ENCODE assay signal across 25 cellular contexts in genomic region chr16:1401061-1401757, GRCh38. TPM values are rescaled to one million over a fixed set of nuclear protein-coding genes. Genes with fewer than 3 reads are reported as not detected.
"Had no signal": no experiment of that assay in that cellular context is flagged by ENCODE, and none has a peak within 500 bp of the region (broad histone marks: within the 10 kb centered on the region; RNA-seq: fewer than 3 reads in every experiment).

No MANE protein-coding gene starts in this region.

- H3K4me2 ChIP-seq: PC-9 had no signal

- DNase-seq: activated CD4-positive, alpha-beta T cell treated with anti-CD3 and anti-CD28 coated beads for 4 hours; activated CD8-positive, alpha-beta memory T cell treated with anti-CD3 and anti-CD28 coated beads, Interleukin-2, amount 50 U/mL, for 4 hours; activated CD8-positive, alpha-beta T cell treated with anti-CD3 and anti-CD28 coated beads for 36 hours; activated gamma-delta T cell treated with Interleukin-2 at 50 U/mL for 16 hours; activated naive CD4-positive, alpha-beta T cell treated with anti-CD3 and anti-CD28 coated beads, Interleukin-2, amount 10 ng/mL, durations not matched to agents 7 days and 5 days; activated naive CD8-positive, alpha-beta T cell treated with anti-CD3 and anti-CD28 coated beads for 36 hours; activated T-cell treated with anti-CD3 and anti-CD28 coated beads, Interleukin-2, amount 50 U/mL, for 72 hours; brain microvascular endothelial cell; cerebellar nuclear complex; Karpas-422; MM.1S; NCI-H1105; NCI-H1436; NCI-H1694 treated with DMSO at 0.1 percent for 48 hours; NCI-H2081; NCI-H446; NCI-H524; PC-9; SW 1271 had no signal

- H3K27ac ChIP-seq: brain microvascular endothelial cell, cardiac muscle cell, PC-9, SK-N-MC had no signal

- H3K4me3 ChIP-seq: cardiac muscle cell, PC-9, SK-N-MC had no signal

- H2AFZ ChIP-seq: PC-9 had no signal

- H3K36me3 ChIP-seq: brain microvascular endothelial cell had no signal

- ATAC-seq: activated CD4-positive, CD25-positive, alpha-beta regulatory T cell treated with anti-CD3 and anti-CD28 coated beads, Interleukin-2, amount 50 U/mL, for 24 hours; activated CD8-positive, alpha-beta T cell treated with anti-CD3 and anti-CD28 coated beads for 36 hours; activated T-cell treated with anti-CD3 and anti-CD28 coated beads, Interleukin-2, amount 50 U/mL, for 72 hours had no signal

- H3K27me3 ChIP-seq: brain microvascular endothelial cell, cardiac muscle cell had no signal

RNA-seq across cellular contexts. Expression of gene PERCC1, which starts 29.7 kb away (rescaled TPM):
- total RNA-seq: activated T-helper 2 cell treated with anti-CD3 and anti-CD28 coated beads, Interferon-gamma antibody, Interleukin-2, Interleukin-4, amounts not matched to agents 10 μg/mL and 5 μg/mL and 100 μg/mL, durations not matched to agents 14 hours and 24 hours and 36 hours; PC-9; RPMI7951; T-helper 1 cell treated with Interleukin-12 subunit alpha and Interleukin-12 subunit beta and Interleukin-4 antibody, amounts not matched to agents 30 ng/mL and 1 ng/mL, for 36 hours had no signal
- polyA plus RNA-seq: cardiac muscle cell had no signal

RNA-seq across cellular contexts. Expression of gene CCDC154, which starts 43.1 kb away (rescaled TPM):
- total RNA-seq: RPMI7951 had no signal
